Comparison of ENCODE assay signal across 8 cellular contexts in genomic region chr6:148144917-148145521, GRCh38.
A peak's percentile ranks its signal among the peaks of the same experiment; 100 is the strongest.
DNase-seq lines count a peak whose midpoint lies in the region; ATAC-seq and TF ChIP-seq lines count a peak whose summit lies in the region.

No MANE protein-coding gene starts in this region.

- H3K27me3 Mint-ChIP-seq in natural killer cell (ENCODE audit: low read depth in 2 of 2) = peaks cover 0 to 10% of the 10 kb centered on the region in 2 donors
- peaks cover 14 to 19% of the 10 kb centered on the region in 2 donors for H3K27me3 Mint-ChIP-seq in natural killer cell treated with Interleukin-12 subunit alpha and Interleukin-12 subunit beta and Interleukin-15 and Interleukin-18, amount 100 ng/mL, for 72 hours
- peaks cover 6% of the 10 kb centered on the region for H3K27me3 Mint-ChIP-seq in activated B cell treated with CpG ODN at 0.5 μM for 24 hours

- H3K4me1 Mint-ChIP-seq in natural killer cell (peaks cover 0 to 9% of the 10 kb centered on the region in 2 donors), activated B cell treated with CpG ODN at 0.5 μM for 24 hours (peaks cover 4% of the 10 kb centered on the region)
- H3K4me1 Mint-ChIP-seq in natural killer cell treated with Interleukin-12 subunit alpha and Interleukin-12 subunit beta and Interleukin-15 and Interleukin-18, amount 100 ng/mL, for 72 hours (ENCODE audit: low read depth in 2 of 2) = peaks cover 3 to 5% of the 10 kb centered on the region in 2 donors

- no peaks in the 10 kb centered on the region for H3K27me3 ChIP-seq in colonic mucosa

- H3K9me3 Mint-ChIP-seq in natural killer cell (no peaks in the 10 kb centered on the region), activated B cell treated with CpG ODN at 0.5 μM for 24 hours (no peaks in the 10 kb centered on the region)
- H3K9me3 Mint-ChIP-seq in natural killer cell treated with Interleukin-12 subunit alpha and Interleukin-12 subunit beta and Interleukin-15 and Interleukin-18, amount 100 ng/mL, for 72 hours = peaks cover 3% of the 10 kb centered on the region

- H3K9me3 ChIP-seq in colonic mucosa = no peaks in the 10 kb centered on the region

- DNase-seq in natural killer cell (no peak), NCI-H2196 treated with DMSO at 0.1 percent for 48 hours (lab: John Stamatoyannopoulos, UW; ENCODE audit: unreplicated experiment) (peak; percentile 1), activated B cell treated with CpG ODN at 0.5 μM for 24 hours (peak; percentile 20), colonic mucosa (peak; percentile 84), lung microvascular endothelial cell (ENCODE audit: low read depth in 2 of 2) (peak; percentile 83 to 85)
- DNase-seq in natural killer cell treated with Interleukin-12 subunit alpha and Interleukin-12 subunit beta and Interleukin-15 and Interleukin-18, amount 100 ng/mL, for 72 hours (ENCODE audit: low spot score) = no peak
- DNase-seq in stimulated activated CD8-positive, alpha-beta memory T cell treated with anti-CD3 and anti-CD28 coated beads, Interleukin-2, amount 100 ng/mL, for 1 hour (ENCODE audit: low read depth in 2 of 2) = peak; percentile 7 to 21

- no peak overlapping the region for H3K27ac ChIP-seq in colonic mucosa

- no peaks in the 10 kb centered on the region for H3K36me3 Mint-ChIP-seq in natural killer cell
- H3K36me3 Mint-ChIP-seq in natural killer cell treated with Interleukin-12 subunit alpha and Interleukin-12 subunit beta and Interleukin-15 and Interleukin-18, amount 100 ng/mL, for 72 hours = no peaks in the 10 kb centered on the region
- H3K36me3 Mint-ChIP-seq in activated B cell treated with CpG ODN at 0.5 μM for 24 hours (ENCODE audit: low read depth) = no peaks in the 10 kb centered on the region

- intact Hi-C loops in natural killer cell (cut with micrococcal nuclease) = no loop called here
- intact Hi-C loops in activated B cell treated with CpG ODN at 0.5 μM for 24 hours (cut with micrococcal nuclease) = loop anchor here (1.0 kb wide), 3 partner anchors 106 to 383 kb away; no protein-coding TSS in a partner anchor
- intact Hi-C loops in colonic mucosa (cut with DNase I) = no loop called here

- peaks cover 5% of the 10 kb centered on the region for H3K4me1 ChIP-seq in colonic mucosa

- ATAC-seq in natural killer cell (no peak), HG03039 (IDR thresholded peaks at IDR 0.05; ENCODE audit: unreplicated experiment) (peak; percentile 77), activated B cell treated with CpG ODN at 0.5 μM for 24 hours (ENCODE audit: low read depth) (no peak)
- no peak for ATAC-seq in natural killer cell treated with Interleukin-12 subunit alpha and Interleukin-12 subunit beta and Interleukin-15 and Interleukin-18, amount 100 ng/mL, for 72 hours

- no peak overlapping the region for H3K27ac Mint-ChIP-seq in natural killer cell
- H3K27ac Mint-ChIP-seq in natural killer cell treated with Interleukin-12 subunit alpha and Interleukin-12 subunit beta and Interleukin-15 and Interleukin-18, amount 100 ng/mL, for 72 hours = no peak overlapping the region
- no peak overlapping the region for H3K27ac Mint-ChIP-seq in activated B cell treated with CpG ODN at 0.5 μM for 24 hours

- H3K9ac ChIP-seq in colonic mucosa (ENCODE audit: low read depth in 2 of 2, low read length in 2 of 2) = no peak overlapping the region

- no peak overlapping the region for H3K4me3 ChIP-seq in colonic mucosa

- TF ChIP-seq CTCF in natural killer cell (IDR thresholded peaks at IDR 0.05) (peak; percentile 23), activated B cell treated with CpG ODN at 0.5 μM for 24 hours (IDR thresholded peaks at IDR 0.05) (no peak), colonic mucosa (IDR thresholded peaks at IDR 0.05) (peak; percentile 71)

- no peaks in the 10 kb centered on the region for H3K36me3 ChIP-seq in colonic mucosa

- no peak overlapping the region for H3K4me3 Mint-ChIP-seq in natural killer cell
- H3K4me3 Mint-ChIP-seq in natural killer cell treated with Interleukin-12 subunit alpha and Interleukin-12 subunit beta and Interleukin-15 and Interleukin-18, amount 100 ng/mL, for 72 hours = no peak overlapping the region
- H3K4me3 Mint-ChIP-seq in activated B cell treated with CpG ODN at 0.5 μM for 24 hours = no peak overlapping the region

- POLR2A ChIA-PET in activated B cell treated with CpG ODN at 0.5 μM for 24 hours (lab: Charles Lee) = no interaction called here

- CTCF ChIA-PET in activated B cell treated with CpG ODN at 0.5 μM for 24 hours (lab: Charles Lee) = interaction anchor here (1.0 to 1.1 kb wide), 2 partner anchors 313 to 319 kb away, joined by 3 read pairs; no protein-coding TSS in a partner anchor

Comparison
In these comparisons a context has a peak if more than half of its experiments do, and no peak if none do; other contexts are left out.
1. DNase-seq: peak in NCI-H2196 treated with DMSO at 0.1 percent for 48 hours (single experiment), activated B cell treated with CpG ODN at 0.5 μM for 24 hours (single experiment), colonic mucosa (single experiment), lung microvascular endothelial cell (2 of 2) and stimulated activated CD8-positive, alpha-beta memory T cell treated with anti-CD3 and anti-CD28 coated beads, Interleukin-2, amount 100 ng/mL, for 1 hour (2 of 2); none in natural killer cell (single experiment) and natural killer cell treated with Interleukin-12 subunit alpha and Interleukin-12 subunit beta and Interleukin-15 and Interleukin-18, amount 100 ng/mL, for 72 hours (single experiment).